ENCODE assay signal across 8 cellular contexts in the genomic region with DNA sequence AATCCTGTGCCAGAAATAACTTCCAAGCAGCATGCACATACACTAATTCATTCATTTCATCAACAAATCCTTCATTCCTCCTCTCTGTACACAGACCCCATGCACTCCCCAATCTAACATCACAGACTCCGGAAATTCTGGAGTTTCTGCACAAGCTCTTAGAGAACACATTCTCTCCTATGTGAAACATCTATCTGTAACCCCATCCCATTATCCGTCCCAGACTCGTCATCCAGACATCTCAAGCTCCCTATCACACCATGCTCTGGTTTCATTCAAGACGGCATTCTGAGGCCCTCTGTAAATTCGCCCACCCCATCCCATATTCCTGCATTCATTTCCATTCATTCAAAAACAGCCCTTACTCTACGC. TPM values are rescaled to one million over a fixed set of nuclear protein-coding genes. Genes with fewer than 3 reads are reported as not detected.
DNase-seq lines count a peak whose midpoint lies in the region; ATAC-seq and TF ChIP-seq lines count a peak whose summit lies in the region.

No MANE protein-coding gene starts in this region.

- no peak for TF ChIP-seq POLR2A in HCT116 (IDR thresholded peaks at IDR 0.05; ENCODE audit: borderline replicate concordance, extremely low read depth, insufficient read depth, insufficient read length)

- no TSS peak for BruUV-seq in HCT116 (replicated peaks; lab: Mats Ljungman, UMichigan)

- H3K4me1 ChIP-seq in HCT116 (ENCODE audit: control insufficient read depth in 1 of 2, insufficient read depth in 2 of 2, low read length in 2 of 2) = peaks cover 9 to 10% of the 10 kb centered on the region in 2 experiments; a peak in 3 of 4 replicates
- peaks cover 12% of the 10 kb centered on the region for H3K4me1 ChIP-seq in SJSA1 (replicated peaks)

- CTCF ChIA-PET in HCT116 (lab: Charles Lee) = interaction anchor here (1.3 kb wide), 1 partner anchor 108 kb away, joined by 3 read pairs; no protein-coding TSS in a partner anchor

- ATAC-seq in HCT116 = no peak

- H2AFZ ChIP-seq in HCT116 (ENCODE audit: low read depth, low read length, poor library complexity, severe bottlenecking) = peak overlapping the region; percentile 92

- H3K9me3 ChIP-seq in HCT116 (ENCODE audit: control insufficient read depth in 1 of 2, insufficient read depth in 1 of 2, low read depth in 1 of 2, low read length in 2 of 2) (no peaks in the 10 kb centered on the region), SJSA1 (replicated peaks) (0 out of 2 replicates have a peak, but pooled peaks cover 3% of the 10 kb centered on the region)

- H3K27me3 ChIP-seq in HCT116 (ENCODE audit: insufficient read depth, low read length) (no peaks in the 10 kb centered on the region), SJSA1 (replicated peaks) (no peaks in the 10 kb centered on the region)

- H3K27ac ChIP-seq in HCT116 (ENCODE audit: low read depth, low read length) = peak overlapping the region; percentile 94
- H3K27ac ChIP-seq in SJSA1 = peak overlapping the region; percentile 60

- intact Hi-C loops in HCT116 (cut with micrococcal nuclease) = no loop called here

- no peaks in the 10 kb centered on the region for H4K20me1 ChIP-seq in HCT116 (ENCODE audit: insufficient read depth)

- RAD21 ChIA-PET in HCT116 (lab: Charles Lee; ENCODE audit: low non-redundant PET in 1 of 2, low total read pairs in 2 of 2, uncharacterized antibody in 2 of 2, unreplicated experiment in 2 of 2) = no interaction called here

- POLR2A ChIA-PET in HCT116 (lab: Charles Lee) = interaction anchor here (0.6 to 1.2 kb wide), 8 partner anchors 10 to 279 kb away, joined by 3 to 4 read pairs (median 3); no protein-coding TSS in a partner anchor

- H3K79me2 ChIP-seq in HCT116 (ENCODE audit: insufficient read depth, low read length) = peaks cover 53% of the 10 kb centered on the region

- no peaks in the 10 kb centered on the region for H3K9me2 ChIP-seq in HCT116 (ENCODE audit: insufficient read depth)

- no peak for TF ChIP-seq RAD21 in HCT116 (IDR thresholded peaks at IDR 0.05; ENCODE audit: low read depth)

- no peak for TF ChIP-seq CTCF in GM12865 (IDR thresholded peaks at IDR 0.05; ENCODE audit: insufficient read depth, low read depth, low read length, missing control alignments)
- no peak for TF ChIP-seq CTCF in HCT116 (IDR thresholded peaks at IDR 0.05 in 2 of 3, conservative IDR thresholded peaks at IDR 0.05 in 1 of 3; ENCODE audit: borderline replicate concordance in 1 of 3, insufficient read depth in 1 of 3, low read depth in 2 of 3, low read length in 2 of 3)
- TF ChIP-seq CTCF in foreskin fibroblast (IDR thresholded peaks at IDR 0.05; ENCODE audit: low read depth, low read length) = no peak

- H3K36me3 ChIP-seq in HCT116 (ENCODE audit: control insufficient read depth in 1 of 2, insufficient read depth in 2 of 2, low read length in 2 of 2) = peaks cover 0 to 3% of the 10 kb centered on the region in 2 experiments; a peak in 1 of 4 replicates
- H3K36me3 ChIP-seq in SJSA1 = peaks cover 23% of the 10 kb centered on the region

- DNase-seq in GM12865 (ENCODE audit: low read depth) = no peak
- no peak for DNase-seq in HCT116 (ENCODE audit: low read depth, low spot score)
- DNase-seq in SJSA1 (ENCODE audit: low read depth in 1 of 2, low spot score in 2 of 2) = no peak
- no peak for DNase-seq in foreskin fibroblast
- no peak for DNase-seq in skeletal muscle cell (ENCODE audit: low read depth)
- DNase-seq in stimulated activated CD4-positive, alpha-beta T cell treated with anti-CD3 and anti-CD28 coated beads, Interleukin-4, amount 100 ng/mL, for 1 hour = no peak
- DNase-seq in glomerular visceral epithelial cell (ENCODE audit: extremely low spot score) = no peak
- DNase-seq in OCI-M2 (lab: John Stamatoyannopoulos, UW; ENCODE audit: unreplicated experiment) = no peak

- peak overlapping the region; percentile 69 for H3K4me2 ChIP-seq in HCT116 (ENCODE audit: low read length)

- peak overlapping the region; percentile 88 for H3K9ac ChIP-seq in HCT116 (ENCODE audit: low read length)

- peak overlapping the region; percentile 80 for H3K4me3 ChIP-seq in GM12865 (ENCODE audit: low read depth, low read length)
- H3K4me3 ChIP-seq in HCT116 (replicated peaks in 1 of 2; ENCODE audit: low read depth in 1 of 2, low read length in 2 of 2) = peak overlapping the region; percentile 91 to 99
- peak overlapping the region; percentile 79 for H3K4me3 ChIP-seq in SJSA1
- H3K4me3 ChIP-seq in foreskin fibroblast (ENCODE audit: low read depth in 1 of 2, low read length in 2 of 2) = peak overlapping the region; percentile 70 to 87
- H3K4me3 ChIP-seq in skeletal muscle cell (ENCODE audit: low read depth, low read length) = peak overlapping the region; percentile 92

TF ChIP-seq in HCT116, 20 proteins besides CTCF, POLR2A, EP300 and RAD21:
- TF ChIP-seq ELF1 (IDR thresholded peaks at IDR 0.05; ENCODE audit: borderline replicate concordance, low read depth) = no peak
- TF ChIP-seq, protein P1, sequence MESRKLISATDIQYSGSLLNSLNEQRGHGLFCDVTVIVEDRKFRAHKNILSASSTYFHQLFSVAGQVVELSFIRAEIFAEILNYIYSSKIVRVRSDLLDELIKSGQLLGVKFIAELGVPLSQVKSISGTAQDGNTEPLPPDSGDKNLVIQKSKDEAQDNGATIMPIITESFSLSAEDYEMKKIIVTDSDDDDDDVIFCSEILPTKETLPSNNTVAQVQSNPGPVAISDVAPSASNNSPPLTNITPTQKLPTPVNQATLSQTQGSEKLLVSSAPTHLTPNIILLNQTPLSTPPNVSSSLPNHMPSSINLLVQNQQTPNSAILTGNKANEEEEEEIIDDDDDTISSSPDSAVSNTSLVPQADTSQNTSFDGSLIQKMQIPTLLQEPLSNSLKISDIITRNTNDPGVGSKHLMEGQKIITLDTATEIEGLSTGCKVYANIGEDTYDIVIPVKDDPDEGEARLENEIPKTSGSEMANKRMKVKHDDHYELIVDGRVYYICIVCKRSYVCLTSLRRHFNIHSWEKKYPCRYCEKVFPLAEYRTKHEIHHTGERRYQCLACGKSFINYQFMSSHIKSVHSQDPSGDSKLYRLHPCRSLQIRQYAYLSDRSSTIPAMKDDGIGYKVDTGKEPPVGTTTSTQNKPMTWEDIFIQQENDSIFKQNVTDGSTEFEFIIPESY (IDR thresholded peaks at IDR 0.05; ENCODE audit: extremely low read depth, insufficient replicate concordance, low read length) = no peak
- no peak for TF ChIP-seq POLR2AphosphoS5 (IDR thresholded peaks at IDR 0.05; ENCODE audit: low read depth, low read length)
- TF ChIP-seq SIN3A (IDR thresholded peaks at IDR 0.05; ENCODE audit: low read depth) = no peak
- TF ChIP-seq TCF7L2 (IDR thresholded peaks at IDR 0.05; ENCODE audit: borderline replicate concordance, extremely low read depth, insufficient read depth, insufficient read length) = no peak
- TF ChIP-seq, protein P2, sequence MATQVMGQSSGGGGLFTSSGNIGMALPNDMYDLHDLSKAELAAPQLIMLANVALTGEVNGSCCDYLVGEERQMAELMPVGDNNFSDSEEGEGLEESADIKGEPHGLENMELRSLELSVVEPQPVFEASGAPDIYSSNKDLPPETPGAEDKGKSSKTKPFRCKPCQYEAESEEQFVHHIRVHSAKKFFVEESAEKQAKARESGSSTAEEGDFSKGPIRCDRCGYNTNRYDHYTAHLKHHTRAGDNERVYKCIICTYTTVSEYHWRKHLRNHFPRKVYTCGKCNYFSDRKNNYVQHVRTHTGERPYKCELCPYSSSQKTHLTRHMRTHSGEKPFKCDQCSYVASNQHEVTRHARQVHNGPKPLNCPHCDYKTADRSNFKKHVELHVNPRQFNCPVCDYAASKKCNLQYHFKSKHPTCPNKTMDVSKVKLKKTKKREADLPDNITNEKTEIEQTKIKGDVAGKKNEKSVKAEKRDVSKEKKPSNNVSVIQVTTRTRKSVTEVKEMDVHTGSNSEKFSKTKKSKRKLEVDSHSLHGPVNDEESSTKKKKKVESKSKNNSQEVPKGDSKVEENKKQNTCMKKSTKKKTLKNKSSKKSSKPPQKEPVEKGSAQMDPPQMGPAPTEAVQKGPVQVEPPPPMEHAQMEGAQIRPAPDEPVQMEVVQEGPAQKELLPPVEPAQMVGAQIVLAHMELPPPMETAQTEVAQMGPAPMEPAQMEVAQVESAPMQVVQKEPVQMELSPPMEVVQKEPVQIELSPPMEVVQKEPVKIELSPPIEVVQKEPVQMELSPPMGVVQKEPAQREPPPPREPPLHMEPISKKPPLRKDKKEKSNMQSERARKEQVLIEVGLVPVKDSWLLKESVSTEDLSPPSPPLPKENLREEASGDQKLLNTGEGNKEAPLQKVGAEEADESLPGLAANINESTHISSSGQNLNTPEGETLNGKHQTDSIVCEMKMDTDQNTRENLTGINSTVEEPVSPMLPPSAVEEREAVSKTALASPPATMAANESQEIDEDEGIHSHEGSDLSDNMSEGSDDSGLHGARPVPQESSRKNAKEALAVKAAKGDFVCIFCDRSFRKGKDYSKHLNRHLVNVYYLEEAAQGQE (IDR thresholded peaks at IDR 0.05; ENCODE audit: low read depth) = no peak
- no peak for TF ChIP-seq CBX3 (IDR thresholded peaks at IDR 0.05; ENCODE audit: low read depth)
- TF ChIP-seq EZH2 (IDR thresholded peaks at IDR 0.05) = no peak
- TF ChIP-seq EGR1 (IDR thresholded peaks at IDR 0.05; ENCODE audit: low read depth) = no peak
- TF ChIP-seq ZNF274 (IDR thresholded peaks at IDR 0.05; ENCODE audit: low read depth, low read length) = no peak
- TF ChIP-seq FOSL1 (IDR thresholded peaks at IDR 0.05; ENCODE audit: low read depth) = no peak
- no peak for TF ChIP-seq JUND (IDR thresholded peaks at IDR 0.05)
- TF ChIP-seq, protein P3, sequence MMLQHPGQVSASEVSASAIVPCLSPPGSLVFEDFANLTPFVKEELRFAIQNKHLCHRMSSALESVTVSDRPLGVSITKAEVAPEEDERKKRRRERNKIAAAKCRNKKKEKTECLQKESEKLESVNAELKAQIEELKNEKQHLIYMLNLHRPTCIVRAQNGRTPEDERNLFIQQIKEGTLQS (IDR thresholded peaks at IDR 0.05) = no peak

RNA-seq across cellular contexts. Expression of a gene that starts 0.6 kb away (rescaled TPM):
- 27.8 TPM for total RNA-seq in HCT116 (2021; ENCODE audit: unreplicated experiment)
- polyA plus RNA-seq in HCT116 (2012) = 16.8 and 22.2 TPM in 2 replicates
- total RNA-seq in SJSA1 (2014; rRNA removed; shearing (Covaris generic)) = 47.7 and 51.6 TPM in 2 replicates

RNA-seq across cellular contexts. Expression of a gene that starts 48.1 kb away (rescaled TPM):
- 57.4 TPM for total RNA-seq in HCT116 (2021; ENCODE audit: unreplicated experiment)
- polyA plus RNA-seq in HCT116 (2012) = 17.6 and 19.9 TPM in 2 replicates
- 26.0 and 56.9 TPM in 2 replicates for total RNA-seq in SJSA1 (2014; rRNA removed; shearing (Covaris generic))
